Comparison of ENCODE assay signal across 8 cellular contexts in the genomic region with DNA sequence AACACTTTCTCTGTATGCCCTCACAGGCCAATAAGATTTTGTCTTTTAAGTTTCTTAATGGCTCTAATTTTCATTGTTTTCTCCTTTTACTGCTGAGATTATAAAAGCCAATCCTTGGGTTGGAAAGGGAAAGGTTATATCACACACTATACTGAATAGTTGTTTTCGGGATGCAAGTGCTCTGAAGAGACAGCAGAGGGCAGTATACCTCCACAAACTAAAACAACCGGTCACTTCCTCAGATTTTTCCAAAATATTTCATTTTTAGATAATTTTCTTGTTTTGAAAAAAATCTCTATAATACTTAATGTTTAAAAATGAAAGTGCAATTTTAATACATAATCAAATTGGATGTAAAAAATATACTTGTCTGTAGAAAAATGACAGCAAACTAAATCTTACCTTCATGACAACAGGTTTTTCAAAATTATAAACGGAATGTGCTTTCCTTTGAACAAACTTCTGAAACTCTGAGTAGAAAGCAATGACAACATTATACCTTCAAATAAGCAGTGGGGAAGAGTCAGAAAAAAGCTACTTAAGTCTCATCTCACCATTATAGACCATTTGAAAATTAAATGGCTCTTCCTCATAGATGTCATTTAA.
A peak's percentile ranks its signal among the peaks of the same experiment; 100 is the strongest.
DNase-seq lines count a peak whose midpoint lies in the region; ATAC-seq and TF ChIP-seq lines count a peak whose summit lies in the region.

No MANE protein-coding gene starts in this region.

- H3K27me3 Mint-ChIP-seq in MCF 10A (ENCODE audit: insufficient read depth, unreplicated experiment): no peaks in the 10 kb centered on the region
- no peaks in the 10 kb centered on the region for H3K27me3 Mint-ChIP-seq in activated CD4-positive, alpha-beta memory T cell treated with anti-CD3 and anti-CD28 coated beads for 36 hours

- no peak overlapping the region for H3K27ac Mint-ChIP-seq in MCF 10A (ENCODE audit: low read depth, unreplicated experiment)
- no peak overlapping the region for H3K27ac Mint-ChIP-seq in activated CD4-positive, alpha-beta memory T cell treated with anti-CD3 and anti-CD28 coated beads for 36 hours

- no peak overlapping the region for H3K4me3 Mint-ChIP-seq in MCF 10A (ENCODE audit: unreplicated experiment)
- no peak overlapping the region for H3K4me3 Mint-ChIP-seq in activated CD4-positive, alpha-beta memory T cell treated with anti-CD3 and anti-CD28 coated beads for 36 hours

- H3K36me3 Mint-ChIP-seq in MCF 10A (ENCODE audit: insufficient read depth, unreplicated experiment): peaks cover 59% of the 10 kb centered on the region
- H3K36me3 Mint-ChIP-seq in activated CD4-positive, alpha-beta memory T cell treated with anti-CD3 and anti-CD28 coated beads for 36 hours: peaks cover 4% of the 10 kb centered on the region

- DNase-seq in DMS 273 treated with DMSO at 0.1 percent for 48 hours (lab: John Stamatoyannopoulos, UW) (peak; percentile 9), NCI-H1694 treated with DMSO at 0.1 percent for 48 hours (lab: John Stamatoyannopoulos, UW) (peak; percentile 65), MCF 10A (ENCODE audit: unreplicated experiment) (peak; percentile 48), left kidney (ENCODE audit: low read depth, low spot score) (peak; percentile 52), COLO668 (lab: John Stamatoyannopoulos, UW; ENCODE audit: unreplicated experiment) (no peak), T-helper 9 cell (no peak)
- no peak for DNase-seq in activated CD4-positive, alpha-beta memory T cell treated with anti-CD3 and anti-CD28 coated beads for 36 hours

- no peaks in the 10 kb centered on the region for H3K9me3 Mint-ChIP-seq in MCF 10A (ENCODE audit: unreplicated experiment)
- no peaks in the 10 kb centered on the region for H3K9me3 Mint-ChIP-seq in activated CD4-positive, alpha-beta memory T cell treated with anti-CD3 and anti-CD28 coated beads for 36 hours

- peak; percentile 74 for ATAC-seq in GM21390 (IDR thresholded peaks at IDR 0.05; ENCODE audit: unreplicated experiment)

- no peaks in the 10 kb centered on the region for H3K4me1 Mint-ChIP-seq in MCF 10A (ENCODE audit: insufficient read depth, unreplicated experiment)
- H3K4me1 Mint-ChIP-seq in activated CD4-positive, alpha-beta memory T cell treated with anti-CD3 and anti-CD28 coated beads for 36 hours (ENCODE audit: low read depth): no peaks in the 10 kb centered on the region

- peak; percentile 75 for TF ChIP-seq CTCF in MCF 10A (IDR thresholded peaks at IDR 0.05; ENCODE audit: unreplicated experiment)

- CTCF ChIA-PET in MCF 10A (lab: Yijun Ruan, JAX): interaction anchor here (0.6 to 2.3 kb wide), 7 partner anchors 24 to 1055 kb away, joined by 3 to 15 read pairs (median 3); no protein-coding TSS in a partner anchor
- CTCF ChIA-PET in activated CD4-positive, alpha-beta memory T cell treated with anti-CD3 and anti-CD28 coated beads for 36 hours (lab: Charles Lee): interaction anchor here (0.6 to 4.4 kb wide), 3 partner anchors 83 to 1052 kb away, joined by 3 to 33 read pairs (median 5); a partner anchor contains a TSS

- no TSS peak for BruUV-seq in MCF 10A (replicated peaks; lab: Mats Ljungman, UMichigan)

- POLR2A ChIA-PET in MCF 10A (lab: Yijun Ruan, JAX): interaction anchor here (0.7 kb wide), 1 partner anchor 571 kb away, joined by 3 read pairs; no protein-coding TSS in a partner anchor
- POLR2A ChIA-PET in activated CD4-positive, alpha-beta memory T cell treated with anti-CD3 and anti-CD28 coated beads for 36 hours (lab: Charles Lee): no interaction called here

- intact Hi-C loops in MCF 10A (cut with micrococcal nuclease): loop anchor here (1.0 to 5.0 kb wide), 4 partner anchors 264 to 1052 kb away; a partner anchor contains a TSS
- intact Hi-C loops in activated CD4-positive, alpha-beta memory T cell treated with anti-CD3 and anti-CD28 coated beads for 36 hours (cut with micrococcal nuclease): loop anchor here (1.0 kb wide), 2 partner anchors 571 to 1052 kb away; no protein-coding TSS in a partner anchor

Comparison
In these comparisons a context has a peak if more than half of its experiments do, and no peak if none do; other contexts are left out.
1. DNase-seq: peak in DMS 273 treated with DMSO at 0.1 percent for 48 hours (single experiment), NCI-H1694 treated with DMSO at 0.1 percent for 48 hours (single experiment), MCF 10A (single experiment) and left kidney (single experiment); none in COLO668 (single experiment), T-helper 9 cell (single experiment) and activated CD4-positive, alpha-beta memory T cell treated with anti-CD3 and anti-CD28 coated beads for 36 hours (single experiment).